In the genomic region with DNA sequence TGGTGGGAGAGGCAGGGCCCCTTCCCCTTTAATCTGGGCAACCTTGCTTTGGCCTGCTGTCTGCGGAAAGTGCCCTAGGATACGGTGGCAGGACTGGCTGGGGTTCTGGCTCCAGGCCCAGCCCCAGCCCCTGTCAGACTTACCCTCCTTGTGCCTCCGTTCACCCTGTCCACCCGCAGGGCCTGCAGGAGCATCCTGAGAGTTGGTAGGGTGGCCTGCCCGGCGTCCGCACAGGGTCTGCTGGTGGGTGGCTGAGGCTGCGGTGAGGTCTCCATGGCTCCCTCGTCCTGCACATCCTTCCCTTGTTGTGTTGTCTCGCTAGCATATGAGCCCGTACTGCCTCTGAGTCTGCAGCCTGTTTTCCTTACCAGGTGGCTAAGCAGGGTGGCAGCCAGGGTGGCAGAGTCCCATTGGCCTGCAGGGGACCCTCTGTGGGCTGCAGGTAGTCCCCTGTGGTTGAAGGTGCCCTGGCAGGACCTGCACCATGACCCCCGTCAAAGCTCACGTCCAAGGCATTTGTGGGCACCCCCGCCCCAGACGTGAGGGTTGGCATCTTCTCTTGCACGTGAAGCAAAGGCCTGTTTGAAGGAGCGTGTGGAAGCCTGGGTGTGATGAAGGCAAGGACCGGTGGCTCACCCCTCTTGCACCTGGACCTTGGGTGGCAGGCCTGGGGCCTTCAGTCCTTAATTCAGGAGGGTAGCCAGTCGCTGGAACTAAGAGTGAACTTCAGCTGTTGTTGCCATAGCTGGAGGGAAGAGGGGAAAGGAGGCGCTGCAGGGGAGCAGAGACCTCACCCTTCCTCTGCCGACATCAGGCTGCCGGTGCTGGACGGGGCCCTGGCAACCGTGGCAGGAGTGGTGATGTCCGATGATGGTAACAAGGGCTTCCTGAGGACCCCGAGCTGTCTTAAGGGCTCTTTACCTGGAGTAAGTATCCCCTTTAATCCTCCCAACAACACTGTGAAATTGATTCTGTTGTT, we compare ENCODE assay signal across 2 cellular contexts.
TF ChIP-seq lines count a peak whose summit lies in the region.

No MANE protein-coding gene starts in this region.

TF ChIP-seq in IMR-90, 13 proteins besides CTCF, POLR2A, EP300 and RAD21:
- no peak for TF ChIP-seq NFE2L2 (IDR thresholded peaks at IDR 0.05; ENCODE audit: low read depth, low read length)
- TF ChIP-seq, protein P1, sequence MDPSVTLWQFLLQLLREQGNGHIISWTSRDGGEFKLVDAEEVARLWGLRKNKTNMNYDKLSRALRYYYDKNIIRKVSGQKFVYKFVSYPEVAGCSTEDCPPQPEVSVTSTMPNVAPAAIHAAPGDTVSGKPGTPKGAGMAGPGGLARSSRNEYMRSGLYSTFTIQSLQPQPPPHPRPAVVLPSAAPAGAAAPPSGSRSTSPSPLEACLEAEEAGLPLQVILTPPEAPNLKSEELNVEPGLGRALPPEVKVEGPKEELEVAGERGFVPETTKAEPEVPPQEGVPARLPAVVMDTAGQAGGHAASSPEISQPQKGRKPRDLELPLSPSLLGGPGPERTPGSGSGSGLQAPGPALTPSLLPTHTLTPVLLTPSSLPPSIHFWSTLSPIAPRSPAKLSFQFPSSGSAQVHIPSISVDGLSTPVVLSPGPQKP (IDR thresholded peaks at IDR 0.05; ENCODE audit: borderline replicate concordance, low read depth, low read length) = no peak
- no peak for TF ChIP-seq MXI1 (IDR thresholded peaks at IDR 0.05; ENCODE audit: borderline replicate concordance, low read depth, low read length)
- no peak for TF ChIP-seq CHD1 (IDR thresholded peaks at IDR 0.05; ENCODE audit: low read depth, low read length)
- TF ChIP-seq RFX5 (IDR thresholded peaks at IDR 0.05; ENCODE audit: low read depth, low read length) = no peak
- TF ChIP-seq BHLHE40 (IDR thresholded peaks at IDR 0.05; ENCODE audit: low read depth, low read length) = no peak
- TF ChIP-seq MAZ (IDR thresholded peaks at IDR 0.05; ENCODE audit: borderline replicate concordance, low read depth, low read length) = no peak
- TF ChIP-seq MAFK (IDR thresholded peaks at IDR 0.05; ENCODE audit: low read depth, low read length) = no peak
- no peak for TF ChIP-seq SMC3 (IDR thresholded peaks at IDR 0.05; ENCODE audit: low read depth, low read length)
- no peak for TF ChIP-seq CEBPB (IDR thresholded peaks at IDR 0.05; ENCODE audit: low read depth, low read length)
- TF ChIP-seq RCOR1 (IDR thresholded peaks at IDR 0.05; ENCODE audit: insufficient replicate concordance, low read length) = no peak
- no peak for TF ChIP-seq FOS (IDR thresholded peaks at IDR 0.05; ENCODE audit: low read depth, low read length)

TF ChIP-seq in GM12878, 131 proteins besides CTCF, POLR2A, EP300 and RAD21:
- TF ChIP-seq IKZF1 (conservative IDR thresholded peaks at IDR 0.05) (0 out of 2 replicates have a peak, but pooled peaks have one; percentile 11), ZBED1 (IDR thresholded peaks at IDR 0.05; ENCODE audit: borderline replicate concordance) (no peak), NR2C1 (IDR thresholded peaks at IDR 0.05) (no peak), DPF2 (IDR thresholded peaks at IDR 0.05) (0 out of 2 replicates have a peak, but pooled peaks have one; percentile 51)
- TF ChIP-seq, protein P2, sequence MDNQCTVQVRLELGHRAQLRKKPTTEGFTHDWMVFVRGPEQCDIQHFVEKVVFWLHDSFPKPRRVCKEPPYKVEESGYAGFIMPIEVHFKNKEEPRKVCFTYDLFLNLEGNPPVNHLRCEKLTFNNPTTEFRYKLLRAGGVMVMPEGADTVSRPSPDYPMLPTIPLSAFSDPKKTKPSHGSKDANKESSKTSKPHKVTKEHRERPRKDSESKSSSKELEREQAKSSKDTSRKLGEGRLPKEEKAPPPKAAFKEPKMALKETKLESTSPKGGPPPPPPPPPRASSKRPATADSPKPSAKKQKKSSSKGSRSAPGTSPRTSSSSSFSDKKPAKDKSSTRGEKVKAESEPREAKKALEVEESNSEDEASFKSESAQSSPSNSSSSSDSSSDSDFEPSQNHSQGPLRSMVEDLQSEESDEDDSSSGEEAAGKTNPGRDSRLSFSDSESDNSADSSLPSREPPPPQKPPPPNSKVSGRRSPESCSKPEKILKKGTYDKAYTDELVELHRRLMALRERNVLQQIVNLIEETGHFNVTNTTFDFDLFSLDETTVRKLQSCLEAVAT (IDR thresholded peaks at IDR 0.05) = peak; percentile 23
TF ChIP-seq in GM12878: peak in this region for 3.
